Comparison of ENCODE assay signal across 26 cellular contexts in the genomic region with DNA sequence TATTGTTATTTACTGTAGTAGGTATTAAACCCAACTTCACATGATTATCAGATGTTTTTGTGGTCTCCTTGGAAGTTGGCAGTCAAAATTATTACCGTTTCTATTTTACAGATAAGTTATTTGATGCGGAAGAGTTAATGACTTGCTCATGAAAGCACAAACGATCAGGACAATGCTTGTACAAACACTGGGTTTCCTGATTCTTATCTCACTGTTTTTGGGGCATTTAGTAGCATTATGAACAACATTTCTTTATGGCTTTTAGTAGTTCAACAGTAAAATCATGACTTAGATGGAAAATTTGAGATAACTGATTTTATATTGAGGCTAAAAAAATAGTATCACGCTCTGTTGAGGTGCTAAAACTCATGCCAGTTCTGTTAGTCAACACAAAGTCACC.
"Had no signal": no experiment of that assay in that cellular context is flagged by ENCODE, and none has a peak within 500 bp of the region (broad histone marks: within the 10 kb centered on the region; RNA-seq: fewer than 3 reads in every experiment).

No MANE protein-coding gene starts in this region.

- H3K27ac ChIP-seq: neutrophil, pancreas, psoas muscle, right lobe of liver, sigmoid colon, suprapubic skin, testis, tibial artery, transverse colon, upper lobe of right lung, uterus had no signal

- H3K9me3 ChIP-seq: neutrophil, pancreas, psoas muscle, right lobe of liver, sigmoid colon, suprapubic skin, testis, tibial artery, transverse colon, upper lobe of right lung, uterus had no signal

- H3K27me3 ChIP-seq: neutrophil, pancreas, right lobe of liver, sigmoid colon, suprapubic skin, testis, tibial artery, transverse colon, upper lobe of right lung, uterus had no signal

- H3K4me1 ChIP-seq: pancreas, psoas muscle, sigmoid colon, suprapubic skin, testis, tibial artery, transverse colon, upper lobe of right lung, uterus had no signal

- DNase-seq: naive thymus-derived CD4-positive, alpha-beta T cell; natural killer cell; nucleus accumbens; pancreas; posterior cingulate gyrus; psoas muscle; right cardiac atrium; right lobe of liver; sigmoid colon; small intestine; stimulated activated CD4-positive, alpha-beta T cell treated with anti-CD3 and anti-CD28 coated beads, Interleukin-15, amount 100 ng/mL, for 24 hours; stimulated activated CD4-positive, alpha-beta T cell treated with anti-CD3 and anti-CD28 coated beads, Interleukin-2, amount 100 ng/mL, for 24 hours; stimulated activated CD4-positive, alpha-beta T cell treated with anti-CD3 and anti-CD28 coated beads, Interleukin-2, amount 100 ng/mL, for 48 hours; stimulated activated CD4-positive, alpha-beta T cell treated with anti-CD3 and anti-CD28 coated beads, Interleukin-4, amount 100 ng/mL, for 24 hours; stimulated activated naive B cell treated with anti-CD40 and anti-IgM and Interleukin-4, amounts not matched to agents 10 μg/mL and 1 μg/mL and 100 μg/mL, for 72 hours; stimulated activated naive CD4-positive, alpha-beta T cell treated with Interleukin-2 at 50 U/mL for 16 hours; stimulated activated naive CD8-positive, alpha-beta T cell treated with anti-CD3 and anti-CD28 coated beads, Interleukin-15, amount 100 ng/mL, for 72 hours; substantia nigra; testis; tibial artery; transverse colon; upper lobe of right lung; uterus had no signal

- ATAC-seq: naive thymus-derived CD4-positive, alpha-beta T cell; natural killer cell; pancreas; psoas muscle; right cardiac atrium; right lobe of liver; stimulated activated effector memory CD8-positive, alpha-beta T cell treated with anti-CD3 and anti-CD28 coated beads, Interleukin-12 subunit alpha, Interleukin-12 subunit beta, amount 100 ng/mL, for 72 hours; stimulated activated naive B cell treated with anti-CD40 and anti-IgM and Interleukin-4, amounts not matched to agents 10 μg/mL and 1 μg/mL and 100 μg/mL, for 72 hours; stimulated activated naive CD8-positive, alpha-beta T cell treated with anti-CD3 and anti-CD28 coated beads, Interleukin-15, amount 100 ng/mL, for 72 hours; upper lobe of right lung had no signal

- H3K36me3 ChIP-seq: neutrophil, pancreas, right lobe of liver, sigmoid colon, suprapubic skin, tibial artery, transverse colon, upper lobe of right lung, uterus had no signal

- H3K4me3 ChIP-seq: pancreas, psoas muscle, right lobe of liver, sigmoid colon, suprapubic skin, testis, tibial artery, transverse colon, upper lobe of right lung, uterus had no signal
